In genomic region chrX:10972731-10973130, GRCh38 we compare ENCODE assay signal across 17 cellular contexts.
DNase-seq lines count a peak whose midpoint lies in the region; ATAC-seq and TF ChIP-seq lines count a peak whose summit lies in the region.
"Had no signal": no experiment of that assay in that cellular context is flagged by ENCODE, and none has a peak within 500 bp of the region (broad histone marks: within the 10 kb centered on the region; RNA-seq: fewer than 3 reads in every experiment).

No MANE protein-coding gene starts in this region.

- DNase-seq in AG04449 (ENCODE audit: low read depth, low spot score) (peak; percentile 17), GM04503 (ENCODE audit: low read depth) (peak; percentile 59), astrocyte of the cerebellum (ENCODE audit: low read depth) (peak; percentile 38), fibroblast of peridontal ligament (ENCODE audit: extremely low read depth) (peak; percentile 76), NCI-H1694 (lab: John Stamatoyannopoulos, UW) (no peak), MV-4-11 (lab: John Stamatoyannopoulos, UW) (no peak)
- DNase-seq in activated CD8-positive, alpha-beta T cell treated with anti-CD3 and anti-CD28 coated beads for 36 hours: no peak
- DNase-seq: CD8-positive, alpha-beta T cell; DND-41; GF-D8; NCI-H1436; NCI-H2081 treated with DMSO at 0.1 percent for 48 hours; NCI-H2227 treated with DMSO at 0.1 percent for 48 hours; NCI-H526 treated with DMSO at 0.1 percent for 48 hours; RPMI8226; SJCRH30 had no signal

- intact Hi-C loops in activated CD8-positive, alpha-beta T cell treated with anti-CD3 and anti-CD28 coated beads for 36 hours (cut with micrococcal nuclease): no loop called here

- POLR2A ChIA-PET in AG04449 (lab: Yijun Ruan, JAX): no interaction called here
- POLR2A ChIA-PET in activated CD8-positive, alpha-beta T cell treated with anti-CD3 and anti-CD28 coated beads for 36 hours (lab: Charles Lee): no interaction called here

- in situ Hi-C loops in astrocyte of the cerebellum (cut with HindIII; ENCODE audit: low sequenced_read_pairs): no loop called here

- no peak overlapping the region for H3K4me3 ChIP-seq in AG04449 (ENCODE audit: low read depth, low read length)
- no peak overlapping the region for H3K4me3 ChIP-seq in astrocyte of the cerebellum (ENCODE audit: low read depth, low read length)
- H3K4me3 ChIP-seq: SJCRH30 had no signal

- H3K27me3 Mint-ChIP-seq in activated CD8-positive, alpha-beta T cell treated with anti-CD3 and anti-CD28 coated beads for 36 hours: no peaks in the 10 kb centered on the region

- peaks cover 10% of the 10 kb centered on the region for H3K9me3 Mint-ChIP-seq in activated CD8-positive, alpha-beta T cell treated with anti-CD3 and anti-CD28 coated beads for 36 hours

- no peak for TF ChIP-seq CTCF in AG04449 (IDR thresholded peaks at IDR 0.05; ENCODE audit: insufficient read depth, low read length, missing control alignments)
- no peak for TF ChIP-seq CTCF in astrocyte of the cerebellum (IDR thresholded peaks at IDR 0.05; ENCODE audit: low read depth, low read length, missing control alignments)
- no peak for TF ChIP-seq CTCF in activated CD8-positive, alpha-beta T cell treated with anti-CD3 and anti-CD28 coated beads for 36 hours (IDR thresholded peaks at IDR 0.05)

- CTCF ChIA-PET in AG04449 (lab: Yijun Ruan, JAX): no interaction called here
- CTCF ChIA-PET in activated CD8-positive, alpha-beta T cell treated with anti-CD3 and anti-CD28 coated beads for 36 hours (lab: Charles Lee): no interaction called here

- H3K4me3 Mint-ChIP-seq in activated CD8-positive, alpha-beta T cell treated with anti-CD3 and anti-CD28 coated beads for 36 hours: no peak overlapping the region
- H3K4me3 Mint-ChIP-seq: CD8-positive, alpha-beta T cell had no signal

- H3K36me3 Mint-ChIP-seq in activated CD8-positive, alpha-beta T cell treated with anti-CD3 and anti-CD28 coated beads for 36 hours (ENCODE audit: low read depth): no peaks in the 10 kb centered on the region
- H3K36me3 Mint-ChIP-seq: CD8-positive, alpha-beta T cell had no signal

- no peak overlapping the region for H3K27ac Mint-ChIP-seq in activated CD8-positive, alpha-beta T cell treated with anti-CD3 and anti-CD28 coated beads for 36 hours
- H3K27ac Mint-ChIP-seq: CD8-positive, alpha-beta T cell had no signal

- no peaks in the 10 kb centered on the region for H3K4me1 Mint-ChIP-seq in activated CD8-positive, alpha-beta T cell treated with anti-CD3 and anti-CD28 coated beads for 36 hours (ENCODE audit: low read depth)

- no peak for ATAC-seq in activated CD8-positive, alpha-beta T cell treated with anti-CD3 and anti-CD28 coated beads for 36 hours
- ATAC-seq in GM18867 (IDR thresholded peaks at IDR 0.05; ENCODE audit: unreplicated experiment): no peak
- ATAC-seq: CD8-positive, alpha-beta T cell had no signal

Comparison
In these comparisons a context has a peak if more than half of its experiments do, and no peak if none do; other contexts are left out.
1. DNase-seq: peak in AG04449 (single experiment), GM04503 (single experiment), astrocyte of the cerebellum (single experiment) and fibroblast of peridontal ligament (single experiment); none in NCI-H1694 (single experiment), activated CD8-positive, alpha-beta T cell treated with anti-CD3 and anti-CD28 coated beads for 36 hours (single experiment) and MV-4-11 (single experiment).